ENCODE assay signal across 9 cellular contexts in genomic region chr2:56522605-56523089, GRCh38.
DNase-seq lines count a peak whose midpoint lies in the region; ATAC-seq and TF ChIP-seq lines count a peak whose summit lies in the region.
"Had no signal": no experiment of that assay in that cellular context is flagged by ENCODE, and none has a peak within 500 bp of the region (broad histone marks: within the 10 kb centered on the region; RNA-seq: fewer than 3 reads in every experiment).

No MANE protein-coding gene starts in this region.

- H3K4me3 ChIP-seq in HEK293 (ENCODE audit: low read depth, low read length) (no peak overlapping the region), fibroblast of villous mesenchyme (ENCODE audit: low read depth, low read length) (no peak overlapping the region)

- DNase-seq in NCI-H510A (lab: John Stamatoyannopoulos, UW) (peak; percentile 46), fibroblast of villous mesenchyme (ENCODE audit: low read depth) (peak; percentile 14), sciatic nerve (ENCODE audit: low spot score) (no peak), SW 1271 (lab: John Stamatoyannopoulos, UW) (no peak), SK-N-DZ (ENCODE audit: low spot score) (no peak)
- DNase-seq in activated T-cell treated with anti-CD3 and anti-CD28 coated beads, Interleukin-2, amount 50 U/mL, for 24 hours = no peak
- DNase-seq: effector memory CD8-positive, alpha-beta T cell had no signal

- H3K4me3 Mint-ChIP-seq in activated T-cell treated with anti-CD3 and anti-CD28 coated beads, Interleukin-2, amount 50 U/mL, for 24 hours = no peak overlapping the region
- H3K4me3 Mint-ChIP-seq: effector memory CD8-positive, alpha-beta T cell had no signal

- H3K9me3 ChIP-seq in HEK293 (ENCODE audit: control insufficient read depth, insufficient read depth, low read depth, low read length) = no peaks in the 10 kb centered on the region

- TF ChIP-seq CTCF in HEK293 (tag by site-specific recombination; IDR thresholded peaks at IDR 0.05) (no peak), fibroblast of villous mesenchyme (IDR thresholded peaks at IDR 0.05; ENCODE audit: insufficient read depth, low read depth, low read length) (no peak)

- peak overlapping the region; percentile 57 for H3K27ac ChIP-seq in HEK293 (ENCODE audit: extremely low read depth, low read depth, low read length)

- peaks cover 10% of the 10 kb centered on the region for H3K9me3 Mint-ChIP-seq in activated T-cell treated with anti-CD3 and anti-CD28 coated beads, Interleukin-2, amount 50 U/mL, for 24 hours

- POLR2A ChIA-PET in HEK293 (lab: Yijun Ruan, JAX) = interaction anchor here (0.5 kb wide), 1 partner anchor 226 kb away, joined by 3 read pairs; no protein-coding TSS in a partner anchor

- no peaks in the 10 kb centered on the region for H3K36me3 ChIP-seq in HEK293 (ENCODE audit: control insufficient read depth in 2 of 2, insufficient read depth in 1 of 2, low read length in 2 of 2)

- peaks cover 7% of the 10 kb centered on the region for H3K4me1 ChIP-seq in HEK293 (ENCODE audit: control insufficient read depth, insufficient read depth, low read length)

- H3K36me3 Mint-ChIP-seq in activated T-cell treated with anti-CD3 and anti-CD28 coated beads, Interleukin-2, amount 50 U/mL, for 24 hours (ENCODE audit: low read depth) = no peaks in the 10 kb centered on the region

- no peak overlapping the region for H3K27ac Mint-ChIP-seq in activated T-cell treated with anti-CD3 and anti-CD28 coated beads, Interleukin-2, amount 50 U/mL, for 24 hours
- H3K27ac Mint-ChIP-seq: effector memory CD8-positive, alpha-beta T cell had no signal

- ATAC-seq in sciatic nerve (peak; percentile 28), HG03095 (IDR thresholded peaks at IDR 0.05; ENCODE audit: unreplicated experiment) (no peak)
- ATAC-seq: effector memory CD8-positive, alpha-beta T cell had no signal

- CTCF ChIA-PET in HEK293 (lab: Yijun Ruan, JAX) = no interaction called here

- no peaks in the 10 kb centered on the region for H3K27me3 Mint-ChIP-seq in activated T-cell treated with anti-CD3 and anti-CD28 coated beads, Interleukin-2, amount 50 U/mL, for 24 hours
- H3K27me3 Mint-ChIP-seq: effector memory CD8-positive, alpha-beta T cell had no signal

- intact Hi-C loops in sciatic nerve (cut with DNase I) = no loop called here

- H3K4me1 Mint-ChIP-seq in activated T-cell treated with anti-CD3 and anti-CD28 coated beads, Interleukin-2, amount 50 U/mL, for 24 hours (ENCODE audit: low read depth) = no peaks in the 10 kb centered on the region

TF ChIP-seq in HEK293, 187 proteins besides CTCF, POLR2A, EP300 and RAD21 (continues in another document):
- TF ChIP-seq HIC1 (tag by site-specific recombination; IDR thresholded peaks at IDR 0.05) (no peak), ZNF571 (tag by site-specific recombination; IDR thresholded peaks at IDR 0.05) (no peak), WT1 (tag by site-specific recombination; IDR thresholded peaks at IDR 0.05) (no peak), PRDM6 (tag by site-specific recombination; IDR thresholded peaks at IDR 0.05) (peak; percentile 24; the same call in 1 of the 2 replicates), ZNF140 (tag by site-specific recombination; IDR thresholded peaks at IDR 0.05) (no peak), ZNF23 (tag by site-specific recombination; IDR thresholded peaks at IDR 0.05; ENCODE audit: borderline replicate concordance) (no peak), ZBTB1 (tag by site-specific recombination; IDR thresholded peaks at IDR 0.05) (no peak), ZNF549 (tag by site-specific recombination; IDR thresholded peaks at IDR 0.05) (peak; percentile 53; the same call in 1 of the 2 replicates), ZNF473 (tag by site-specific recombination; IDR thresholded peaks at IDR 0.05) (no peak), ZNF138 (tag by site-specific recombination; IDR thresholded peaks at IDR 0.05; ENCODE audit: borderline replicate concordance) (no peak), ZNF350 (tag by site-specific recombination; IDR thresholded peaks at IDR 0.05) (no peak), ZNF843 (tag by site-specific recombination; IDR thresholded peaks at IDR 0.05) (0 out of 2 replicates have a peak, but pooled peaks have one; percentile 22), ZNF362 (tag by site-specific recombination; IDR thresholded peaks at IDR 0.05) (no peak), ZNF610 (tag by site-specific recombination; IDR thresholded peaks at IDR 0.05; ENCODE audit: borderline replicate concordance) (no peak), ZBTB17 (tag by site-specific recombination; IDR thresholded peaks at IDR 0.05) (peak; percentile 42; the same call in 1 of the 2 replicates), SP2 (tag by site-specific recombination; IDR thresholded peaks at IDR 0.05) (no peak), ZNF266 (tag by site-specific recombination; IDR thresholded peaks at IDR 0.05; ENCODE audit: low read depth) (no peak), ZFP37 (tag by site-specific recombination; IDR thresholded peaks at IDR 0.05) (no peak), ZNF354C (tag by site-specific recombination; IDR thresholded peaks at IDR 0.05; ENCODE audit: borderline replicate concordance, low read depth) (no peak)
- TF ChIP-seq, protein P1, sequence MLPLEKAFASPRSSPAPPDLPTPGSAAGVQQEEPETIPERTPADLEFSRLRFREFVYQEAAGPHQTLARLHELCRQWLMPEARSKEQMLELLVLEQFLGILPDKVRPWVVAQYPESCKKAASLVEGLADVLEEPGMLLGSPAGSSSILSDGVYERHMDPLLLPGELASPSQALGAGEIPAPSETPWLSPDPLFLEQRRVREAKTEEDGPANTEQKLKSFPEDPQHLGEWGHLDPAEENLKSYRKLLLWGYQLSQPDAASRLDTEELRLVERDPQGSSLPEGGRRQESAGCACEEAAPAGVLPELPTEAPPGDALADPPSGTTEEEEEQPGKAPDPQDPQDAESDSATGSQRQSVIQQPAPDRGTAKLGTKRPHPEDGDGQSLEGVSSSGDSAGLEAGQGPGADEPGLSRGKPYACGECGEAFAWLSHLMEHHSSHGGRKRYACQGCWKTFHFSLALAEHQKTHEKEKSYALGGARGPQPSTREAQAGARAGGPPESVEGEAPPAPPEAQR (tag by site-specific recombination; IDR thresholded peaks at IDR 0.05) = no peak
- TF ChIP-seq, protein P2, sequence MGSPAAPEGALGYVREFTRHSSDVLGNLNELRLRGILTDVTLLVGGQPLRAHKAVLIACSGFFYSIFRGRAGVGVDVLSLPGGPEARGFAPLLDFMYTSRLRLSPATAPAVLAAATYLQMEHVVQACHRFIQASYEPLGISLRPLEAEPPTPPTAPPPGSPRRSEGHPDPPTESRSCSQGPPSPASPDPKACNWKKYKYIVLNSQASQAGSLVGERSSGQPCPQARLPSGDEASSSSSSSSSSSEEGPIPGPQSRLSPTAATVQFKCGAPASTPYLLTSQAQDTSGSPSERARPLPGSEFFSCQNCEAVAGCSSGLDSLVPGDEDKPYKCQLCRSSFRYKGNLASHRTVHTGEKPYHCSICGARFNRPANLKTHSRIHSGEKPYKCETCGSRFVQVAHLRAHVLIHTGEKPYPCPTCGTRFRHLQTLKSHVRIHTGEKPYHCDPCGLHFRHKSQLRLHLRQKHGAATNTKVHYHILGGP (tag by site-specific recombination; IDR thresholded peaks at IDR 0.05) = no peak

Comparison
In these comparisons a context has a peak if more than half of its experiments do, and no peak if none do; other contexts are left out.
1. DNase-seq: peak in NCI-H510A (single experiment) and fibroblast of villous mesenchyme (single experiment); none in sciatic nerve (single experiment), activated T-cell treated with anti-CD3 and anti-CD28 coated beads, Interleukin-2, amount 50 U/mL, for 24 hours (single experiment), SW 1271 (0 of 2) and SK-N-DZ (single experiment).